Comparison of ENCODE assay signal across 1 cellular context in genomic region chr17:6768447-6768846, GRCh38.
TF ChIP-seq lines count a peak whose summit lies in the region.

No MANE protein-coding gene starts in this region.

TF ChIP-seq in K562, 482 proteins besides CTCF, POLR2A, EP300 and RAD21:
- TF ChIP-seq ZFP1 (CRISPR knock-in tag; IDR thresholded peaks at IDR 0.05) (peak; percentile 75), EZH2 (IDR thresholded peaks at IDR 0.05; ENCODE audit: borderline replicate concordance, low read depth, low read length) (no peak), COPS2 (conservative IDR thresholded peaks at IDR 0.05) (no peak)
